In genomic region chr5:150534811-150535210, GRCh38 we compare ENCODE assay signal across 20 cellular contexts.
"Had no signal": no experiment of that assay in that cellular context is flagged by ENCODE, and none has a peak within 500 bp of the region (broad histone marks: within the 10 kb centered on the region; RNA-seq: fewer than 3 reads in every experiment).

No MANE protein-coding gene starts in this region.

- H3K27ac ChIP-seq: epithelial cell of prostate, esophagus muscularis mucosa, gastroesophageal sphincter, parathyroid adenoma, psoas muscle, thoracic aorta, upper lobe of left lung, uterus had no signal

- H3K4me1 Mint-ChIP-seq: naive thymus-derived CD8-positive, alpha-beta T cell; stimulated activated naive B cell treated with anti-CD40 and anti-IgM and Interleukin-4, amounts not matched to agents 10 μg/mL and 1 μg/mL and 100 μg/mL, for 72 hours; stimulated activated naive CD8-positive, alpha-beta T cell treated with anti-CD3 and anti-CD28 coated beads, Interleukin-15, amount 100 ng/mL, for 72 hours had no signal

- H3K9me3 ChIP-seq: esophagus muscularis mucosa, gastroesophageal sphincter, psoas muscle, right lobe of liver, thoracic aorta, upper lobe of left lung, uterus had no signal

- H3K4me1 ChIP-seq: parathyroid adenoma, uterus had no signal

- H3K27ac Mint-ChIP-seq: naive thymus-derived CD8-positive, alpha-beta T cell; stimulated activated naive B cell treated with anti-CD40 and anti-IgM and Interleukin-4, amounts not matched to agents 10 μg/mL and 1 μg/mL and 100 μg/mL, for 72 hours; stimulated activated naive CD8-positive, alpha-beta T cell treated with anti-CD3 and anti-CD28 coated beads, Interleukin-15, amount 100 ng/mL, for 72 hours had no signal

- H2AFZ ChIP-seq: parathyroid adenoma had no signal

- H3K9me3 Mint-ChIP-seq: stimulated activated naive B cell treated with anti-CD40 and anti-IgM and Interleukin-4, amounts not matched to agents 10 μg/mL and 1 μg/mL and 100 μg/mL, for 72 hours had no signal

- H3K27me3 ChIP-seq: esophagus muscularis mucosa, gastroesophageal sphincter, right lobe of liver, upper lobe of left lung, uterus had no signal

- H3K36me3 ChIP-seq: uterus had no signal

- H3K4me3 Mint-ChIP-seq: naive thymus-derived CD8-positive, alpha-beta T cell; stimulated activated naive B cell treated with anti-CD40 and anti-IgM and Interleukin-4, amounts not matched to agents 10 μg/mL and 1 μg/mL and 100 μg/mL, for 72 hours; stimulated activated naive CD8-positive, alpha-beta T cell treated with anti-CD3 and anti-CD28 coated beads, Interleukin-15, amount 100 ng/mL, for 72 hours had no signal

- DNase-seq: effector memory CD4-positive, alpha-beta T cell; glutamatergic neuron; islet precursor cell; mammary epithelial cell; naive thymus-derived CD8-positive, alpha-beta T cell; nucleus accumbens; psoas muscle; retina; right lobe of liver; stimulated activated CD4-positive, alpha-beta T cell treated with anti-CD3 and anti-CD28 coated beads, Interleukin-2, amount 100 ng/mL, for 24 hours; stimulated activated CD4-positive, alpha-beta T cell treated with anti-CD3 and anti-CD28 coated beads, Interleukin-4, amount 100 ng/mL, for 4 hours; stimulated activated naive B cell treated with anti-CD40 and anti-IgM and Interleukin-4, amounts not matched to agents 10 μg/mL and 1 μg/mL and 100 μg/mL, for 72 hours; stimulated activated naive CD8-positive, alpha-beta T cell treated with anti-CD3 and anti-CD28 coated beads, Interleukin-15, amount 100 ng/mL, for 72 hours; upper lobe of left lung; uterus had no signal

- H3K9ac ChIP-seq: parathyroid adenoma had no signal

- H3K4me3 ChIP-seq: esophagus muscularis mucosa, gastroesophageal sphincter, psoas muscle, right lobe of liver, thoracic aorta, upper lobe of left lung, uterus had no signal

- H3K27me3 Mint-ChIP-seq: naive thymus-derived CD8-positive, alpha-beta T cell; stimulated activated naive B cell treated with anti-CD40 and anti-IgM and Interleukin-4, amounts not matched to agents 10 μg/mL and 1 μg/mL and 100 μg/mL, for 72 hours; stimulated activated naive CD8-positive, alpha-beta T cell treated with anti-CD3 and anti-CD28 coated beads, Interleukin-15, amount 100 ng/mL, for 72 hours had no signal
